Comparison of ENCODE assay signal across 9 cellular contexts in the genomic region with DNA sequence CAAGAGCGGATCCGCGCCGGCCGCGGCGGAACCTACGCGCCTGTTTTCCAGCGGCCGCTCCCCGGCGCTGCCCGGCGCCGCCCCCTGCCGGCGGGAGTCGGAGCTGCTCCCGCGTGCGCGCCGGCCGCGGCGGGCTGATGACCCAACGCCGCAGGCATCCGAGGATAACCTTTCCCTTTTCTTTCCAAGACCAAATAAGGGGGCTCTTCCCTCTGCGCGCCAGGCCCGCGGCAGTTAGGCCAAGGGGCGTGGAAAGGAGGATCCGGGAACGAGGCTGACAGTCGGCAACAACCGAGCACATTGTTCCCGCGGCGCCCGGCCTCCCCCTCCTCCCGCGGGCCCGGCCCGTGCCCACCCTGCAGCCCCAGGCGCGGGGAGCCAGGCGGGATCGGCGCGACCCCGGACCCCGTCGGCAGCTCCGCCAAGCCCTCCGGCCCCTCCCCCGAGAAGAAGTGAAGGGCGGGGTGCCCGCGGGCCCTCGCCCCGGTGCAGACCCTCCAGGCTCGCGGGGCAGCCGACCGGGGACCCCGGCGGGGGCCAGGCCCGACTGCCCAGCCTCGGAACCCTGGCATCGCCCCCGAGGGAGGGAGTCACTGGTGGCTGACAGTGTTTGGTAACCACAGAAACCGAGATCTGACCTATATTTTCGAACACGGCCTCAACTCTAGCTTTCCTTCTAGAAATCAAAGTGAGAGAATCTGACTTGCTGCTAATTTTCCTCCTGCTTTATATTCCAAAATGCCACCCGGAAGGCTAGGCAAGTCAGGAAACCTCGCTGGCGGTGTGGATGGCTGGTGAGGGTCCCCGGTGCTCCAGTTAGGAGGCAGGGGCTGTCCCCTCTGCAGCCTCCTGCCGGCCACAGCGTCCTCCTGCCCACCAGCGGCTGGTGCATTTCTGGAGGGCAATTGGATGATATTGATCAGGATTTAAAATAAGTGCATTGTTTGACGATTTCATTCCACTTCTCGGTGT. TPM values are rescaled to one million over a fixed set of nuclear protein-coding genes. Genes with fewer than 3 reads are reported as not detected.
DNase-seq lines count a peak whose midpoint lies in the region; ATAC-seq, FAIRE-seq and TF ChIP-seq lines count a peak whose summit lies in the region.
"Had no signal": no experiment of that assay in that cellular context is flagged by ENCODE, and none has a peak within 500 bp of the region (broad histone marks: within the 10 kb centered on the region; RNA-seq: fewer than 3 reads in every experiment).

No MANE protein-coding gene starts in this region.

- peak; percentile 43 to 73 for DNase-seq in NCI-H2081 (lab: John Stamatoyannopoulos, UW)
- DNase-seq in NCI-H2081 treated with DMSO at 0.1 percent for 48 hours (lab: John Stamatoyannopoulos, UW) = no peak
- peak; percentile 56 for DNase-seq in NCI-H2171 treated with DMSO at 0.1 percent for 48 hours (lab: John Stamatoyannopoulos, UW)
- peak; percentile 81 for DNase-seq in activated CD8-positive, alpha-beta memory T cell treated with anti-CD3 and anti-CD28 coated beads for 24 hours
- peak; percentile 70 to 86 for DNase-seq in H1 (ENCODE audit: low read depth in 1 of 2, low spot score in 2 of 2)
- DNase-seq in medulla oblongata (ENCODE audit: extremely low spot score) = peak; percentile 55
- DNase-seq in stimulated activated CD4-positive, alpha-beta T cell treated with anti-CD3 and anti-CD28 coated beads, TNF-alpha, amount 100 ng/mL, for 24 hours (ENCODE audit: low read depth in 3 of 3) = peak in 2 of 3 experiments; percentile 28 to 48

- H3K18ac ChIP-seq in H1 (ENCODE audit: extremely low read depth, low read length) = peak overlapping the region; percentile 49; the same call in 1 of the 2 replicates

- H2BK20ac ChIP-seq in H1 (ENCODE audit: low read length) = no peak overlapping the region

- H4K5ac ChIP-seq in H1 (ENCODE audit: insufficient read length, low read depth, low read length) = no peak overlapping the region

- peak; percentile 76 to 86 (median 83) for TF ChIP-seq CTCF in H1 (IDR thresholded peaks at IDR 0.05; ENCODE audit: control extremely low read depth in 1 of 3, insufficient read depth in 1 of 3, low read depth in 1 of 3, low read length in 3 of 3)

- peak overlapping the region; percentile 20; the same call in 1 of the 2 replicates for H2AFZ ChIP-seq in H1 (ENCODE audit: low read length)

- peak overlapping the region; percentile 43; the same call in 1 of the 2 replicates for H3K27ac ChIP-seq in H1 (ENCODE audit: low read depth, low read length)

- no peak overlapping the region for H2BK12ac ChIP-seq in H1 (ENCODE audit: low read depth, low read length)

- H3K23me2 ChIP-seq in H1 (ENCODE audit: low read depth, low read length) = peaks cover 7% of the 10 kb centered on the region

- peaks cover 0 to 5% (median 0%) of the 10 kb centered on the region in 4 experiments; a peak in 3 of 7 replicates for H3K4me1 ChIP-seq in H1 (replicated peaks in 1 of 4; ENCODE audit: control insufficient read depth in 3 of 4, insufficient read depth in 4 of 4, low read length in 3 of 4)

- TF ChIP-seq POLR2A in H1 (IDR thresholded peaks at IDR 0.05; ENCODE audit: control extremely low read depth in 1 of 2, low read depth in 2 of 2, low read length in 2 of 2) = peak in 1 of 2 experiments; percentile 71; a peak in 2 of 3 replicates

- no peak overlapping the region for H3K4ac ChIP-seq in H1 (replicated peaks; ENCODE audit: insufficient read length, low read depth, low read length)

- H2BK120ac ChIP-seq in H1 (replicated peaks; ENCODE audit: low read depth, low read length) = no peak overlapping the region

- H4K8ac ChIP-seq in H1 (ENCODE audit: extremely low read depth, insufficient read depth, low read length) = peak overlapping the region; percentile 92; the same call in 1 of the 2 replicates

- peak overlapping the region; percentile 41 to 70 (median 50) for H3K4me3 ChIP-seq in H1 (ENCODE audit: extremely low read depth in 1 of 4, insufficient read depth in 2 of 4, low read depth in 3 of 4, low read length in 4 of 4)

- CTCF ChIA-PET in H1 (lab: Charles Lee; ENCODE audit: partially characterized antibody) = interaction anchor here (0.6 to 7.3 kb wide), 23 partner anchors 11 to 492 kb away, joined by 3 to 78 read pairs (median 4); no protein-coding TSS in a partner anchor

- H4K20me1 ChIP-seq in H1 (replicated peaks in 1 of 2; ENCODE audit: control insufficient read depth in 1 of 2, insufficient read depth in 2 of 2, low read length in 2 of 2) = no peaks in the 10 kb centered on the region

- H3K36me3 ChIP-seq in H1 (ENCODE audit: control insufficient read depth in 2 of 4, insufficient read depth in 4 of 4, low read length in 3 of 4) = no peaks in the 10 kb centered on the region

- no peak overlapping the region for H4K91ac ChIP-seq in H1 (replicated peaks; ENCODE audit: insufficient read length, low read length)

- no peak overlapping the region for H2BK15ac ChIP-seq in H1 (ENCODE audit: low read length)

- peak in 1 of 2 experiments; percentile 24; a peak in 1 of 3 replicates for TF ChIP-seq EP300 in H1 (IDR thresholded peaks at IDR 0.05; ENCODE audit: borderline replicate concordance in 1 of 2, low read depth in 2 of 2, low read length in 2 of 2)

- TF ChIP-seq RAD21 in H1 (IDR thresholded peaks at IDR 0.05 in 1 of 2, conservative IDR thresholded peaks at IDR 0.05 in 1 of 2; ENCODE audit: low read depth in 2 of 2, low read length in 2 of 2) = peak; percentile 38 to 77; a peak in 3 of 4 replicates

- peak overlapping the region; percentile 63 to 80 (median 67) for H3K9ac ChIP-seq in H1 (replicated peaks in 1 of 4; ENCODE audit: extremely low read depth in 1 of 4, low read depth in 3 of 4, low read length in 3 of 4)

- H3K9me3 ChIP-seq in H1 (ENCODE audit: insufficient read depth in 2 of 2, low read depth in 1 of 2, low read length in 1 of 2) = no peaks in the 10 kb centered on the region; a peak in 1 of 4 replicates

- 0 out of 7 replicates have a peak, but pooled peaks cover 0 to 9% (median under 1%) of the 10 kb centered on the region in 4 experiments for H3K27me3 ChIP-seq in H1 (replicated peaks in 1 of 4; ENCODE audit: control insufficient read depth in 3 of 4, extremely low read depth in 1 of 4, insufficient read depth in 3 of 4, low read length in 3 of 4)

- H3K79me1 ChIP-seq in H1 (ENCODE audit: low read depth, low read length) = no peaks in the 10 kb centered on the region

- peak; percentile 82 for ATAC-seq in HG02763 (IDR thresholded peaks at IDR 0.05; ENCODE audit: unreplicated experiment)

- H2AK5ac ChIP-seq in H1 (ENCODE audit: low read depth, low read length) = no peak overlapping the region

- 5% methylated on average over 53 of the region's 86 CpGs; no CpG with 5 or more reads in 1 of the 2 experiments for WGBS in H1 (ENCODE audit: extremely low coverage in 1 of 2, insufficient coverage in 1 of 2, insufficient read length in 1 of 2, insufficient replicate concordance in 2 of 2, low coverage in 1 of 2, low lambda C conversion rate in 2 of 2, missing lambda C conversion rate in 1 of 2), 2 experiments

- no peak overlapping the region for H3K14ac ChIP-seq in H1 (ENCODE audit: insufficient read length)

- no peak overlapping the region for H2BK5ac ChIP-seq in H1 (ENCODE audit: low read depth, low read length)

- no peak overlapping the region for H3K23ac ChIP-seq in H1 (ENCODE audit: insufficient read length)

- H3K4me2 ChIP-seq in H1 (ENCODE audit: insufficient read depth in 1 of 2, low read depth in 2 of 2, low read length in 2 of 2) = peak overlapping the region; percentile 69 to 73

- POLR2A ChIA-PET in H1 (lab: Charles Lee; ENCODE audit: partially characterized antibody) = interaction anchor here (0.8 to 1.3 kb wide), 7 partner anchors 9 to 91 kb away, joined by 3 to 5 read pairs (median 4); partner anchors contain the start of gene SYNM

- peak overlapping the region; percentile 2 for H3K56ac ChIP-seq in H1 (replicated peaks; ENCODE audit: insufficient read length, low read depth, low read length)

- no peak for FAIRE-seq in H1 (lab: Jason Lieb, UNC)
- FAIRE-seq: G401.6 had no signal

- no peaks in the 10 kb centered on the region for H3K79me2 ChIP-seq in H1 (ENCODE audit: control insufficient read depth in 1 of 2, insufficient read depth in 2 of 2, low read length in 2 of 2)

TF ChIP-seq in H1, 55 proteins besides CTCF, POLR2A, EP300 and RAD21 (continues in another document):
- TF ChIP-seq, protein P1, sequence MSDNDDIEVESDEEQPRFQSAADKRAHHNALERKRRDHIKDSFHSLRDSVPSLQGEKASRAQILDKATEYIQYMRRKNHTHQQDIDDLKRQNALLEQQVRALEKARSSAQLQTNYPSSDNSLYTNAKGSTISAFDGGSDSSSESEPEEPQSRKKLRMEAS (IDR thresholded peaks at IDR 0.05) = peak; percentile 51; the same call in 1 of the 2 replicates
- TF ChIP-seq TAF1 (IDR thresholded peaks at IDR 0.05; ENCODE audit: low read depth, low read length) = peak; percentile 70
- no peak for TF ChIP-seq SP4 (IDR thresholded peaks at IDR 0.05; ENCODE audit: low read length)
- no peak for TF ChIP-seq CHD1 (IDR thresholded peaks at IDR 0.05; ENCODE audit: low read depth, low read length)
- no peak for TF ChIP-seq RFX5 (IDR thresholded peaks at IDR 0.05; ENCODE audit: borderline replicate concordance, low read depth, low read length)
- peak; percentile 65 for TF ChIP-seq PHF8 (conservative IDR thresholded peaks at IDR 0.05; ENCODE audit: low read depth, low read length)
- no peak for TF ChIP-seq TCF12 (IDR thresholded peaks at IDR 0.05; ENCODE audit: low read depth, low read length)
- TF ChIP-seq HDAC6 (IDR thresholded peaks at IDR 0.05; ENCODE audit: low read depth, low read length) = no peak

RNA-seq across cellular contexts. Expression of gene SYNM, which starts 45.6 kb away (rescaled TPM):
- total RNA-seq in H1 (2021; fragmentation: NEBNext Ultra II Directional; extraction: Animal tissue kit (Norgen Biotek cat#: 25700)) = 2.0 and 2.2 TPM in 2 replicates
- 0.67 and 0.89 TPM in 2 replicates for polyA plus RNA-seq in H1 (2011; rRNA removed)
- 0.85 TPM for polyA plus RNA-seq in H1 (2011; cell fraction: cytosol; rRNA removed)
- 2.4 TPM for polyA plus RNA-seq in H1 (2011; cell fraction: nucleus; rRNA removed)
- polyA plus RNA-seq in H1 (2012, experiment 1 of 2) = 1.9 to 2.2 TPM (median 2.1 TPM) in 4 replicates
- polyA plus RNA-seq in H1 (2012, experiment 2 of 2) = 0.31 TPM
- polyA plus RNA-seq in H1 (2013, experiment 1 of 2) = 1.0 TPM
- 0.98 TPM for polyA plus RNA-seq in H1 (2013, experiment 2 of 2)
- 0.95 and 1.4 TPM in 2 replicates for polyA minus RNA-seq in H1 (2011; rRNA and poly(A)+ RNA removed)
- 1.1 TPM for polyA minus RNA-seq in H1 (2011; cell fraction: cytosol; rRNA and poly(A)+ RNA removed)
- 1.7 TPM for polyA minus RNA-seq in H1 (2011; cell fraction: nucleus; rRNA and poly(A)+ RNA removed)

RNA-seq across cellular contexts. Expression of gene PGPEP1L, which starts 51.7 kb away (rescaled TPM):
- 0.22 TPM in 1 of 2 replicates, not detected in the other for total RNA-seq in H1 (2021; fragmentation: NEBNext Ultra II Directional; extraction: Animal tissue kit (Norgen Biotek cat#: 25700))
- 0.14 and 0.17 TPM in 2 replicates for polyA plus RNA-seq in H1 (2011; rRNA removed)
- polyA plus RNA-seq in H1 (2011; cell fraction: cytosol; rRNA removed) = 0.10 TPM
- polyA plus RNA-seq in H1 (2011; cell fraction: nucleus; rRNA removed) = 0.37 TPM
- polyA plus RNA-seq in H1 (2012, experiment 1 of 2) = 0.18 TPM in 1 of 4 replicates, not detected in the others
- not detected for polyA plus RNA-seq in H1 (2012, experiment 2 of 2)
- not detected for polyA plus RNA-seq in H1 (2013, experiment 1 of 2)
- 0.04 TPM for polyA plus RNA-seq in H1 (2013, experiment 2 of 2)
- polyA minus RNA-seq in H1 (2011; rRNA and poly(A)+ RNA removed) = 0.38 TPM in 1 of 2 replicates, not detected in the other
- polyA minus RNA-seq in H1 (2011; cell fraction: cytosol; rRNA and poly(A)+ RNA removed) = not detected
- polyA minus RNA-seq in H1 (2011; cell fraction: nucleus; rRNA and poly(A)+ RNA removed) = not detected
